1 cellular context compared by ENCODE assay signal in the genomic region with DNA sequence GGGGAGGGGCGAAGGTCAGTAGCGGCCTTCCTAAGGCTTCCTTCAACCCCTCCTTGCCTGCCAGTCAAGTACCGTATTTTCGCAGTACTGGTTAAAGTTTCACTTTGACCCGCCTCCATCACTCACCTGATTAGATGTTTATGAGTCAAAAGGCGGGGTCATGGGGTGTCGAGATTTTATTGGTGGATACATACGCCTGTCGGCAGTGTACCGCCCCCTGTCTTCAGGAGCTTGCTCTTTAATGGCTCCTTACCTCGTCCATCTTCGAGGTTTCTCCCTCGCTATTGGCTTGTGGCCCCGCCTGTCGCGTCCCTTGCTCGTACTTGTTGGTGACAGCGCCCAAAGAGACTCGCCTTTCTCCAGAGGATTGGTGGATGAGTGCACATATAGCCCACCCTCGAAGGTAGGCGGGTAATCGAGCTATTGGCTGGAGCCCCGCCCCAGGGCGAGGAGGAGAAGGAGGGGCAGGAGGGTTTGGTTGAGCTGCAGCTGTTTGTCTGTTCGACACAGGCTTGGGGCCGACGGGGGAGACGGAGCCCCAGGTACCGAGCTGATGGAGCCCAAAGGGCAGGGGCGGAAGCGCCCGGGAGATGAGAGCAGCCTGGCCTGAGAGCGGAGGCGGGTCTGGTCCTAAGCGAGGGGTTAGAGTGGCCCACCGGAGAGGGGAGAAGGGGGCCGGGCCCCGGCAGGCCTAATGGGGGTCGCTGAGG.
TF ChIP-seq lines count a peak whose summit lies in the region.

A gene with protein sequence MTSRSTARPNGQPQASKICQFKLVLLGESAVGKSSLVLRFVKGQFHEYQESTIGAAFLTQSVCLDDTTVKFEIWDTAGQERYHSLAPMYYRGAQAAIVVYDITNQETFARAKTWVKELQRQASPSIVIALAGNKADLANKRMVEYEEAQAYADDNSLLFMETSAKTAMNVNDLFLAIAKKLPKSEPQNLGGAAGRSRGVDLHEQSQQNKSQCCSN (plus strand): TSS at position 481 of the 710 bp plus-strand sequence. CDS start 12,883 bp downstream, outside the sequence.

TF ChIP-seq in HEK293, 187 proteins besides CTCF, POLR2A, EP300 and RAD21 (continued from another document and continues in another):
- TF ChIP-seq ZNF561 (tag by site-specific recombination; IDR thresholded peaks at IDR 0.05; ENCODE audit: borderline replicate concordance) (no peak; the same call in 1 of the 2 replicates), ZNF514 (tag by site-specific recombination; IDR thresholded peaks at IDR 0.05) (no peak), ZNF157 (tag by site-specific recombination; IDR thresholded peaks at IDR 0.05) (no peak), ZNF140 (tag by site-specific recombination; IDR thresholded peaks at IDR 0.05) (no peak), OSR2 (tag by site-specific recombination; IDR thresholded peaks at IDR 0.05) (no peak), GFI1B (tag by site-specific recombination; IDR thresholded peaks at IDR 0.05) (no peak; the same call in 1 of the 2 replicates), ZNF214 (tag by site-specific recombination; IDR thresholded peaks at IDR 0.05; ENCODE audit: borderline replicate concordance) (no peak), ZNF423 (tag by site-specific recombination; IDR thresholded peaks at IDR 0.05) (no peak), ZFHX2 (tag by site-specific recombination; conservative IDR thresholded peaks at IDR 0.05) (peak; percentile 83), ZNF473 (tag by site-specific recombination; IDR thresholded peaks at IDR 0.05) (no peak), TCF7L2 (IDR thresholded peaks at IDR 0.05; ENCODE audit: borderline replicate concordance, low read depth, low read length) (no peak), ZNF121 (tag by site-specific recombination; IDR thresholded peaks at IDR 0.05) (no peak), HOXA7 (CRISPR knock-in tag; IDR thresholded peaks at IDR 0.05; ENCODE audit: borderline replicate concordance) (no peak), ZNF221 (tag by site-specific recombination; IDR thresholded peaks at IDR 0.05; ENCODE audit: borderline replicate concordance) (no peak), ZNF600 (tag by site-specific recombination; IDR thresholded peaks at IDR 0.05) (no peak), ZNF548 (tag by site-specific recombination; IDR thresholded peaks at IDR 0.05) (no peak), GLIS1 (tag by site-specific recombination; IDR thresholded peaks at IDR 0.05) (no peak), HOXD13 (CRISPR knock-in tag; IDR thresholded peaks at IDR 0.05; ENCODE audit: borderline replicate concordance) (no peak), FEZF1 (tag by site-specific recombination; IDR thresholded peaks at IDR 0.05) (no peak), ZNF354C (tag by site-specific recombination; IDR thresholded peaks at IDR 0.05; ENCODE audit: borderline replicate concordance, low read depth) (no peak), ZNF169 (tag by site-specific recombination; IDR thresholded peaks at IDR 0.05) (no peak), ZNF549 (tag by site-specific recombination; IDR thresholded peaks at IDR 0.05) (no peak), ZNF324 (tag by site-specific recombination; IDR thresholded peaks at IDR 0.05) (peak; percentile 84; the same call in 1 of the 2 replicates), ZNF558 (tag by site-specific recombination; IDR thresholded peaks at IDR 0.05) (no peak), ZNF16 (tag by site-specific recombination; IDR thresholded peaks at IDR 0.05; ENCODE audit: low read depth) (no peak), ZNF341 (tag by site-specific recombination; IDR thresholded peaks at IDR 0.05; ENCODE audit: low read depth) (peak; percentile 51), ZBTB7A (tag by site-specific recombination; IDR thresholded peaks at IDR 0.05; ENCODE audit: low read depth) (peak; percentile 87; the same call in 1 of the 2 replicates), MEIS1 (CRISPR knock-in tag; IDR thresholded peaks at IDR 0.05; ENCODE audit: borderline replicate concordance) (no peak), ZNF391 (tag by site-specific recombination; IDR thresholded peaks at IDR 0.05; ENCODE audit: borderline replicate concordance, low read depth) (peak; percentile 75), KLF7 (tag by site-specific recombination; IDR thresholded peaks at IDR 0.05; ENCODE audit: borderline replicate concordance) (peak; percentile 85; the same call in 1 of the 2 replicates), ZSCAN16 (tag by site-specific recombination; IDR thresholded peaks at IDR 0.05) (no peak), ZNF837 (tag by site-specific recombination; IDR thresholded peaks at IDR 0.05) (no peak), REPIN1 (tag by site-specific recombination; IDR thresholded peaks at IDR 0.05; ENCODE audit: low read depth) (no peak), ZNF529 (tag by site-specific recombination; IDR thresholded peaks at IDR 0.05; ENCODE audit: insufficient replicate concordance) (no peak), ZNF155 (tag by site-specific recombination; IDR thresholded peaks at IDR 0.05) (no peak), ZNF843 (tag by site-specific recombination; IDR thresholded peaks at IDR 0.05) (peak; percentile 46), OVOL3 (tag by site-specific recombination; IDR thresholded peaks at IDR 0.05) (no peak), YY2 (tag by site-specific recombination; IDR thresholded peaks at IDR 0.05) (no peak)
- TF ChIP-seq, protein P1, sequence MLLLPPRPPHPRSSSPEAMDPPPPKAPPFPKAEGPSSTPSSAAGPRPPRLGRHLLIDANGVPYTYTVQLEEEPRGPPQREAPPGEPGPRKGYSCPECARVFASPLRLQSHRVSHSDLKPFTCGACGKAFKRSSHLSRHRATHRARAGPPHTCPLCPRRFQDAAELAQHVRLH (tag by site-specific recombination; IDR thresholded peaks at IDR 0.05): peak; percentile 99
- TF ChIP-seq, protein P2, sequence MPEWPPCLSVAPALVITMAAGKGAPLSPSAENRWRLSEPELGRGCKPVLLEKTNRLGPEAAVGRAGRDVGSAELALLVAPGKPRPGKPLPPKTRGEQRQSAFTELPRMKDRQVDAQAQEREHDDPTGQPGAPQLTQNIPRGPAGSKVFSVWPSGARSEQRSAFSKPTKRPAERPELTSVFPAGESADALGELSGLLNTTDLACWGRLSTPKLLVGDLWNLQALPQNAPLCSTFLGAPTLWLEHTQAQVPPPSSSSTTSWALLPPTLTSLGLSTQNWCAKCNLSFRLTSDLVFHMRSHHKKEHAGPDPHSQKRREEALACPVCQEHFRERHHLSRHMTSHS (tag by site-specific recombination; IDR thresholded peaks at IDR 0.05): no peak
- TF ChIP-seq, protein P3, sequence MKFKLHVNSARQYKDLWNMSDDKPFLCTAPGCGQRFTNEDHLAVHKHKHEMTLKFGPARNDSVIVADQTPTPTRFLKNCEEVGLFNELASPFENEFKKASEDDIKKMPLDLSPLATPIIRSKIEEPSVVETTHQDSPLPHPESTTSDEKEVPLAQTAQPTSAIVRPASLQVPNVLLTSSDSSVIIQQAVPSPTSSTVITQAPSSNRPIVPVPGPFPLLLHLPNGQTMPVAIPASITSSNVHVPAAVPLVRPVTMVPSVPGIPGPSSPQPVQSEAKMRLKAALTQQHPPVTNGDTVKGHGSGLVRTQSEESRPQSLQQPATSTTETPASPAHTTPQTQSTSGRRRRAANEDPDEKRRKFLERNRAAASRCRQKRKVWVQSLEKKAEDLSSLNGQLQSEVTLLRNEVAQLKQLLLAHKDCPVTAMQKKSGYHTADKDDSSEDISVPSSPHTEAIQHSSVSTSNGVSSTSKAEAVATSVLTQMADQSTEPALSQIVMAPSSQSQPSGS (tag by site-specific recombination; IDR thresholded peaks at IDR 0.05; ENCODE audit: low read depth): no peak
- TF ChIP-seq, protein P4, sequence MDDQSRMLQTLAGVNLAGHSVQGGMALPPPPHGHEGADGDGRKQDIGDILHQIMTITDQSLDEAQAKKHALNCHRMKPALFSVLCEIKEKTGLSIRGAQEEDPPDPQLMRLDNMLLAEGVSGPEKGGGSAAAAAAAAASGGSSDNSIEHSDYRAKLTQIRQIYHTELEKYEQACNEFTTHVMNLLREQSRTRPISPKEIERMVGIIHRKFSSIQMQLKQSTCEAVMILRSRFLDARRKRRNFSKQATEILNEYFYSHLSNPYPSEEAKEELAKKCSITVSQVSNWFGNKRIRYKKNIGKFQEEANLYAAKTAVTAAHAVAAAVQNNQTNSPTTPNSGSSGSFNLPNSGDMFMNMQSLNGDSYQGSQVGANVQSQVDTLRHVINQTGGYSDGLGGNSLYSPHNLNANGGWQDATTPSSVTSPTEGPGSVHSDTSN (CRISPR knock-in tag; IDR thresholded peaks at IDR 0.05): peak; percentile 99
- TF ChIP-seq, protein P5, sequence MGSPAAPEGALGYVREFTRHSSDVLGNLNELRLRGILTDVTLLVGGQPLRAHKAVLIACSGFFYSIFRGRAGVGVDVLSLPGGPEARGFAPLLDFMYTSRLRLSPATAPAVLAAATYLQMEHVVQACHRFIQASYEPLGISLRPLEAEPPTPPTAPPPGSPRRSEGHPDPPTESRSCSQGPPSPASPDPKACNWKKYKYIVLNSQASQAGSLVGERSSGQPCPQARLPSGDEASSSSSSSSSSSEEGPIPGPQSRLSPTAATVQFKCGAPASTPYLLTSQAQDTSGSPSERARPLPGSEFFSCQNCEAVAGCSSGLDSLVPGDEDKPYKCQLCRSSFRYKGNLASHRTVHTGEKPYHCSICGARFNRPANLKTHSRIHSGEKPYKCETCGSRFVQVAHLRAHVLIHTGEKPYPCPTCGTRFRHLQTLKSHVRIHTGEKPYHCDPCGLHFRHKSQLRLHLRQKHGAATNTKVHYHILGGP (tag by site-specific recombination; IDR thresholded peaks at IDR 0.05): no peak
- TF ChIP-seq, protein P6, sequence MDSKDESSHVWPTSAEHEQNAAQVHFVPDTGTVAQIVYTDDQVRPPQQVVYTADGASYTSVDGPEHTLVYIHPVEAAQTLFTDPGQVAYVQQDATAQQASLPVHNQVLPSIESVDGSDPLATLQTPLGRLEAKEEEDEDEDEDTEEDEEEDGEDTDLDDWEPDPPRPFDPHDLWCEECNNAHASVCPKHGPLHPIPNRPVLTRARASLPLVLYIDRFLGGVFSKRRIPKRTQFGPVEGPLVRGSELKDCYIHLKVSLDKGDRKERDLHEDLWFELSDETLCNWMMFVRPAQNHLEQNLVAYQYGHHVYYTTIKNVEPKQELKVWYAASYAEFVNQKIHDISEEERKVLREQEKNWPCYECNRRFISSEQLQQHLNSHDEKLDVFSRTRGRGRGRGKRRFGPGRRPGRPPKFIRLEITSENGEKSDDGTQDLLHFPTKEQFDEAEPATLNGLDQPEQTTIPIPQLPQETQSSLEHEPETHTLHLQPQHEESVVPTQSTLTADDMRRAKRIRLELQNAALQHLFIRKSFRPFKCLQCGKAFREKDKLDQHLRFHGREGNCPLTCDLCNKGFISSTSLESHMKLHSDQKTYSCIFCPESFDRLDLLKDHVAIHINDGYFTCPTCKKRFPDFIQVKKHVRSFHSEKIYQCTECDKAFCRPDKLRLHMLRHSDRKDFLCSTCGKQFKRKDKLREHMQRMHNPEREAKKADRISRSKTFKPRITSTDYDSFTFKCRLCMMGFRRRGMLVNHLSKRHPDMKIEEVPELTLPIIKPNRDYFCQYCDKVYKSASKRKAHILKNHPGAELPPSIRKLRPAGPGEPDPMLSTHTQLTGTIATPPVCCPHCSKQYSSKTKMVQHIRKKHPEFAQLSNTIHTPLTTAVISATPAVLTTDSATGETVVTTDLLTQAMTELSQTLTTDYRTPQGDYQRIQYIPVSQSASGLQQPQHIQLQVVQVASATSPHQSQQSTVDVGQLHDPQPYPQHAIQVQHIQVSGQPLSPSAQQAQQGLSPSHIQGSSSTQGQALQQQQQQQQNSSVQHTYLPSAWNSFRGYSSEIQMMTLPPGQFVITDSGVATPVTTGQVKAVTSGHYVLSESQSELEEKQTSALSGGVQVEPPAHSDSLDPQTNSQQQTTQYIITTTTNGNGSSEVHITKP (tag by site-specific recombination; IDR thresholded peaks at IDR 0.05): no peak
- TF ChIP-seq, protein P7, sequence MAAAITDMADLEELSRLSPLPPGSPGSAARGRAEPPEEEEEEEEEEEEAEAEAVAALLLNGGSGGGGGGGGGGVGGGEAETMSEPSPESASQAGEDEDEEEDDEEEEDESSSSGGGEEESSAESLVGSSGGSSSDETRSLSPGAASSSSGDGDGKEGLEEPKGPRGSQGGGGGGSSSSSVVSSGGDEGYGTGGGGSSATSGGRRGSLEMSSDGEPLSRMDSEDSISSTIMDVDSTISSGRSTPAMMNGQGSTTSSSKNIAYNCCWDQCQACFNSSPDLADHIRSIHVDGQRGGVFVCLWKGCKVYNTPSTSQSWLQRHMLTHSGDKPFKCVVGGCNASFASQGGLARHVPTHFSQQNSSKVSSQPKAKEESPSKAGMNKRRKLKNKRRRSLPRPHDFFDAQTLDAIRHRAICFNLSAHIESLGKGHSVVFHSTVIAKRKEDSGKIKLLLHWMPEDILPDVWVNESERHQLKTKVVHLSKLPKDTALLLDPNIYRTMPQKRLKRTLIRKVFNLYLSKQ (tag by site-specific recombination; IDR thresholded peaks at IDR 0.05; ENCODE audit: borderline replicate concordance): no peak
- TF ChIP-seq, protein P8, sequence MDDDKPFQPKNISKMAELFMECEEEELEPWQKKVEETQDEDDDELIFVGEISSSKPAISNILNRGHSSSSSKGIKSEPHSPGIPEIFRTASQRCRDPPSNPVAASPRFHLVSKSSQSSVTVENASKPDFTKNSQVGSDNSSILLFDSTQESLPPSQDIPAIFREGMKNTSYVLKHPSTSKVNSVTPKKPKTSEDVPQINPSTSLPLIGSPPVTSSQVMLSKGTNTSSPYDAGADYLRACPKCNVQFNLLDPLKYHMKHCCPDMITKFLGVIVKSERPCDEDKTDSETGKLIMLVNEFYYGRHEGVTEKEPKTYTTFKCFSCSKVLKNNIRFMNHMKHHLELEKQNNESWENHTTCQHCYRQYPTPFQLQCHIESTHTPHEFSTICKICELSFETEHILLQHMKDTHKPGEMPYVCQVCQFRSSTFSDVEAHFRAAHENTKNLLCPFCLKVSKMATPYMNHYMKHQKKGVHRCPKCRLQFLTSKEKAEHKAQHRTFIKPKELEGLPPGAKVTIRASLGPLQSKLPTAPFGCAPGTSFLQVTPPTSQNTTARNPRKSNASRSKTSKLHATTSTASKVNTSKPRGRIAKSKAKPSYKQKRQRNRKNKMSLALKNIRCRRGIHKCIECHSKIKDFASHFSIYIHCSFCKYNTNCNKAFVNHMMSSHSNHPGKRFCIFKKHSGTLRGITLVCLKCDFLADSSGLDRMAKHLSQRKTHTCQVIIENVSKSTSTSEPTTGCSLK (tag by site-specific recombination; IDR thresholded peaks at IDR 0.05): no peak
- TF ChIP-seq, protein P9, sequence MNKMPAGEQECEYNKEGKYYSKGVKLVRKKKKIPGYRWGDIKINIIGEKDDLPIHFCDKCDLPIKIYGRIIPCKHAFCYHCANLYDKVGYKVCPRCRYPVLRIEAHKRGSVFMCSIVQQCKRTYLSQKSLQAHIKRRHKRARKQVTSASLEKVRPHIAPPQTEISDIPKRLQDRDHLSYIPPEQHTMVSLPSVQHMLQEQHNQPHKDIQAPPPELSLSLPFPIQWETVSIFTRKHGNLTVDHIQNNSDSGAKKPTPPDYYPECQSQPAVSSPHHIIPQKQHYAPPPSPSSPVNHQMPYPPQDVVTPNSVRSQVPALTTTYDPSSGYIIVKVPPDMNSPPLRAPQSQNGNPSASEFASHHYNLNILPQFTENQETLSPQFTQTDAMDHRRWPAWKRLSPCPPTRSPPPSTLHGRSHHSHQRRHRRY (tag by site-specific recombination; IDR thresholded peaks at IDR 0.05): no peak
- TF ChIP-seq, protein P10, sequence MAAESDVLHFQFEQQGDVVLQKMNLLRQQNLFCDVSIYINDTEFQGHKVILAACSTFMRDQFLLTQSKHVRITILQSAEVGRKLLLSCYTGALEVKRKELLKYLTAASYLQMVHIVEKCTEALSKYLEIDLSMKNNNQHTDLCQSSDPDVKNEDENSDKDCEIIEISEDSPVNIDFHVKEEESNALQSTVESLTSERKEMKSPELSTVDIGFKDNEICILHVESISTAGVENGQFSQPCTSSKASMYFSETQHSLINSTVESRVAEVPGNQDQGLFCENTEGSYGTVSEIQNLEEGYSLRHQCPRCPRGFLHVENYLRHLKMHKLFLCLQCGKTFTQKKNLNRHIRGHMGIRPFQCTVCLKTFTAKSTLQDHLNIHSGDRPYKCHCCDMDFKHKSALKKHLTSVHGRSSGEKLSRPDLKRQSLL (tag by site-specific recombination; IDR thresholded peaks at IDR 0.05): peak; percentile 55; the same call in 1 of the 2 replicates
